ENCODE assay signal across 8 cellular contexts in genomic region chr6:31158140-31158862, GRCh38. TPM values are rescaled to one million over a fixed set of nuclear protein-coding genes. Genes with fewer than 3 reads are reported as not detected.
DNase-seq lines count a peak whose midpoint lies in the region; ATAC-seq and TF ChIP-seq lines count a peak whose summit lies in the region.

Gene TCF19 (plus strand): TSS chr6:31158589. CDS start chr6:31159470, 881 bp downstream.

- in situ Hi-C loops in GM18951 (cut with MboI; ENCODE audit: low sequenced_read_pairs, unreplicated experiment), result no loop called here
- in situ Hi-C loops in mammary epithelial cell (cut with MboI; ENCODE audit: low sequenced_read_pairs in 2 of 2), result no loop called here

- H3K79me2 ChIP-seq in mammary epithelial cell (ENCODE audit: insufficient read depth, low read length), result peaks cover 45% of the 10 kb centered on the region

- H3K4me3 ChIP-seq in WERI-Rb-1 (ENCODE audit: low read depth, low read length) (peak within 1 kb of the TSS; percentile 65), mammary epithelial cell (replicated peaks in 1 of 3; ENCODE audit: insufficient read depth in 1 of 3, low read depth in 2 of 3, low read length in 3 of 3) (peak within 1 kb of the TSS; percentile 76 to 86 (median 78)), iPS-20b (ENCODE audit: low read length) (peak within 1 kb of the TSS; percentile 90), skin epidermis (peak within 1 kb of the TSS; percentile 54 to 77 (median 69))

- H3K27me3 ChIP-seq in WERI-Rb-1 (ENCODE audit: insufficient read depth, low read depth, severe bottlenecking) (no peaks in the 10 kb centered on the region), mammary epithelial cell (ENCODE audit: insufficient read depth, low read length) (no peaks in the 10 kb centered on the region), iPS-20b (ENCODE audit: insufficient read depth, low read length) (no peaks in the 10 kb centered on the region)

- peak within 1 kb of the TSS; percentile 90 for H3K4me2 ChIP-seq in mammary epithelial cell (ENCODE audit: insufficient read depth, low read depth, low read length)

- H3K4me1 ChIP-seq in mammary epithelial cell (ENCODE audit: insufficient read depth, low read length) (peaks cover 13% of the 10 kb centered on the region), iPS-20b (ENCODE audit: insufficient read depth, low read length) (peaks cover 7% of the 10 kb centered on the region; the same call in 1 of the 2 replicates)

- intact Hi-C loops in mammary epithelial cell (cut with micrococcal nuclease), result loop anchor here (1.0 kb wide), 1 partner anchor 34 kb away; no protein-coding TSS in a partner anchor

- peak within 1 kb of the TSS; percentile 84 for H3K27ac ChIP-seq in WERI-Rb-1
- H3K27ac ChIP-seq in mammary epithelial cell (ENCODE audit: insufficient read depth, low read depth, low read length), result peak within 1 kb of the TSS; percentile 69
- no peak within 1 kb of the TSS for H3K27ac ChIP-seq in iPS-20b (ENCODE audit: low read length)
- H3K27ac ChIP-seq in skin epidermis, result peak within 1 kb of the TSS in 20 of 21 experiments; percentile 58 to 93 (median 85)

- TF ChIP-seq POLR2A in GM18951 (IDR thresholded peaks at IDR 0.05; ENCODE audit: extremely low read depth, insufficient read depth, insufficient read length), result peak; percentile 60

- no peaks in the 10 kb centered on the region for H3K9me3 ChIP-seq in WERI-Rb-1 (ENCODE audit: severe bottlenecking)
- no peaks in the 10 kb centered on the region for H3K9me3 ChIP-seq in mammary epithelial cell (replicated peaks; ENCODE audit: insufficient read depth, low read length)
- H3K9me3 ChIP-seq in iPS-20b (ENCODE audit: insufficient read depth, low read depth, low read length), result no peaks in the 10 kb centered on the region

- no peak for TF ChIP-seq CTCF in WERI-Rb-1 (IDR thresholded peaks at IDR 0.05; ENCODE audit: low read depth, low read length)
- no peak for TF ChIP-seq CTCF in mammary epithelial cell (conservative IDR thresholded peaks at IDR 0.05 in 1 of 2, IDR thresholded peaks at IDR 0.05 in 1 of 2; ENCODE audit: extremely low read depth in 1 of 2, insufficient read depth in 1 of 2, low read depth in 1 of 2, low read length in 2 of 2)

- DNase-seq in AG08396 (ENCODE audit: low spot score), result peak; percentile 100
- DNase-seq in NCI-H2227 treated with DMSO at 0.1 percent for 48 hours (lab: John Stamatoyannopoulos, UW), result peak; percentile 98
- DNase-seq in WERI-Rb-1, result peak; percentile 100
- peak; percentile 99 for DNase-seq in mammary epithelial cell

- peak within 1 kb of the TSS; percentile 95 for H2AFZ ChIP-seq in mammary epithelial cell (ENCODE audit: low read depth, low read length)

- H3K36me3 ChIP-seq in WERI-Rb-1, result peaks cover 76% of the 10 kb centered on the region
- H3K36me3 ChIP-seq in mammary epithelial cell (ENCODE audit: insufficient read depth, low read length), result peaks cover 9% of the 10 kb centered on the region
- peaks cover 47% of the 10 kb centered on the region for H3K36me3 ChIP-seq in iPS-20b (ENCODE audit: insufficient read depth, low read depth, low read length)

- WGBS in mammary epithelial cell (ENCODE audit: low coverage, missing lambda C conversion rate), result 2% methylated on average over 41 of the region's 65 CpGs

- CTCF ChIA-PET in mammary epithelial cell (lab: Charles Lee; ENCODE audit: low non-redundant PET), result interaction anchor here (0.6 kb wide), 2 partner anchors 34 to 35 kb away, joined by 4 to 7 read pairs; no protein-coding TSS in a partner anchor

- peak; percentile 90 for ATAC-seq in HG03175 (IDR thresholded peaks at IDR 0.05; ENCODE audit: unreplicated experiment)

- no peaks in the 10 kb centered on the region for H4K20me1 ChIP-seq in mammary epithelial cell (ENCODE audit: insufficient read depth, low read length)

- H3K9ac ChIP-seq in mammary epithelial cell (ENCODE audit: insufficient read depth, low read length) (peak within 1 kb of the TSS; percentile 86), iPS-20b (ENCODE audit: low read depth, low read length) (peak within 1 kb of the TSS; percentile 90; the same call in 1 of the 2 replicates)

- dilution Hi-C loops in mammary epithelial cell (cut with HindIII; ENCODE audit: low sequenced_read_pairs), result no loop called here

- BruUV-seq in mammary epithelial cell (replicated peaks; lab: Mats Ljungman, UMichigan), result no TSS peak

RNA-seq across cellular contexts. Expression of gene TCF19, which starts in this region (rescaled TPM):
- 10 to 100 TPM in 1 of 2 donors, 1 to 10 TPM in 1; 5.5 to 29.7 TPM for total RNA-seq in mammary epithelial cell
- 25.9 TPM for polyA plus RNA-seq in mammary epithelial cell
- polyA minus RNA-seq in mammary epithelial cell, result 35.6 TPM
